26 cellular contexts compared by ENCODE assay signal in genomic region chr18:61931654-61932379, GRCh38. TPM values are rescaled to one million over a fixed set of nuclear protein-coding genes. Genes with fewer than 3 reads are reported as not detected.
"Had no signal": no experiment of that assay in that cellular context is flagged by ENCODE, and none has a peak within 500 bp of the region (broad histone marks: within the 10 kb centered on the region; RNA-seq: fewer than 3 reads in every experiment).

No MANE protein-coding gene starts in this region.

- FAIRE-seq: islet of Langerhans, kidney, urothelium cell line had no signal

- ATAC-seq: left colon; left lung; lower lobe of right lung; naive thymus-derived CD8-positive, alpha-beta T cell; sciatic nerve; stimulated activated naive B cell treated with anti-CD40 and anti-IgM and Interleukin-4, amounts not matched to agents 10 μg/mL and 1 μg/mL and 100 μg/mL, for 72 hours; stimulated activated naive CD8-positive, alpha-beta T cell treated with anti-CD3 and anti-CD28 coated beads, Interleukin-15, Interleukin-2, amounts not matched to agents 100 U/mL and 50 U/mL, for 24 hours; upper lobe of right lung had no signal

- H3K27me3 ChIP-seq: left lung, ovary, right atrium auricular region, stomach, testis, thyroid gland, transverse colon, upper lobe of right lung had no signal

- H3K9me3 ChIP-seq: lower lobe of right lung, ovary, stomach, testis, thyroid gland, transverse colon, upper lobe of right lung had no signal

- DNase-seq: hypothalamus; immature natural killer cell; kidney; left colon; left lung; lower lobe of right lung; mammary epithelial cell; mesenchymal stem cell; naive thymus-derived CD8-positive, alpha-beta T cell; ovary; stimulated activated CD4-positive, alpha-beta T cell treated with anti-CD3 and anti-CD28 coated beads, Interleukin-12 subunit alpha, Interleukin-12 subunit beta, amount 100 ng/mL, for 4 hours; stimulated activated CD4-positive, alpha-beta T cell treated with anti-CD3 and anti-CD28 coated beads, Interleukin-15, amount 100 ng/mL, for 24 hours; stimulated activated CD4-positive, alpha-beta T cell treated with anti-CD3 and anti-CD28 coated beads, Interleukin-2, amount 100 ng/mL, for 24 hours; stimulated activated CD4-positive, alpha-beta T cell treated with anti-CD3 and anti-CD28 coated beads, Interleukin-4, amount 100 ng/mL, for 1 hour; stimulated activated naive B cell treated with anti-CD40 and anti-IgM and Interleukin-4, amounts not matched to agents 10 μg/mL and 1 μg/mL and 100 μg/mL, for 72 hours; stimulated activated naive CD8-positive, alpha-beta T cell treated with anti-CD3 and anti-CD28 coated beads, Interleukin-15, Interleukin-2, amounts not matched to agents 100 U/mL and 50 U/mL, for 24 hours; stomach; testis; thyroid gland; transverse colon; upper lobe of right lung had no signal

- H3K4me1 ChIP-seq: left lung, lower lobe of right lung, right atrium auricular region, stomach, testis, thyroid gland, transverse colon, upper lobe of right lung had no signal

- H3K36me3 ChIP-seq: left lung, lower lobe of right lung, ovary, right atrium auricular region, stomach, thyroid gland, transverse colon, upper lobe of right lung had no signal

- H3K27ac ChIP-seq: left lung, lower lobe of right lung, ovary, right atrium auricular region, stomach, testis, thyroid gland, transverse colon, upper lobe of right lung had no signal

- H3K4me3 ChIP-seq: left lung, lower lobe of right lung, ovary, right atrium auricular region, skin epidermis, stomach, testis, thyroid gland, transverse colon, upper lobe of right lung had no signal

RNA-seq across cellular contexts. Expression of gene RNF152, which starts 39.0 kb away (rescaled TPM):
- polyA plus RNA-seq: naive thymus-derived CD8-positive, alpha-beta T cell had no signal
